ENCODE assay signal across 8 cellular contexts in genomic region chr10:27998178-27998953, GRCh38. TPM values are rescaled to one million over a fixed set of nuclear protein-coding genes. Genes with fewer than 3 reads are reported as not detected.
DNase-seq lines count a peak whose midpoint lies in the region; ATAC-seq lines count a peak whose summit lies in the region.

No MANE protein-coding gene starts in this region.

- peak; percentile 66 for DNase-seq in EL
- DNase-seq in MV-4-11 (lab: John Stamatoyannopoulos, UW): peak; percentile 11
- DNase-seq in amniotic epithelial cell (ENCODE audit: low read depth): peak; percentile 6
- DNase-seq in iPS DF 19.7 (ENCODE audit: low read depth, low spot score): peak; percentile 35
- DNase-seq in renal cortical epithelial cell (ENCODE audit: low read depth): peak; percentile 4
- no peak for DNase-seq in NCI-H446 treated with DMSO at 0.1 percent for 48 hours (lab: John Stamatoyannopoulos, UW)
- no peak for DNase-seq in SHP77 treated with DMSO at 0.1 percent for 48 hours (lab: John Stamatoyannopoulos, UW)

- ATAC-seq in GM21360 (IDR thresholded peaks at IDR 0.05; ENCODE audit: unreplicated experiment): no peak

RNA-seq across cellular contexts. Expression of gene ODAD2, which starts 0.5 kb away (rescaled TPM):
- 1.2 and 4.7 TPM in 2 replicates for total RNA-seq in renal cortical epithelial cell

Comparison
In these comparisons a context has a peak if more than half of its experiments do, and no peak if none do; other contexts are left out.
1. DNase-seq: peak in EL (single experiment), MV-4-11 (single experiment), amniotic epithelial cell (single experiment), iPS DF 19.7 (single experiment) and renal cortical epithelial cell (single experiment); none in NCI-H446 treated with DMSO at 0.1 percent for 48 hours (single experiment) and SHP77 treated with DMSO at 0.1 percent for 48 hours (single experiment).